Comparison of ENCODE assay signal across 8 cellular contexts in the genomic region with DNA sequence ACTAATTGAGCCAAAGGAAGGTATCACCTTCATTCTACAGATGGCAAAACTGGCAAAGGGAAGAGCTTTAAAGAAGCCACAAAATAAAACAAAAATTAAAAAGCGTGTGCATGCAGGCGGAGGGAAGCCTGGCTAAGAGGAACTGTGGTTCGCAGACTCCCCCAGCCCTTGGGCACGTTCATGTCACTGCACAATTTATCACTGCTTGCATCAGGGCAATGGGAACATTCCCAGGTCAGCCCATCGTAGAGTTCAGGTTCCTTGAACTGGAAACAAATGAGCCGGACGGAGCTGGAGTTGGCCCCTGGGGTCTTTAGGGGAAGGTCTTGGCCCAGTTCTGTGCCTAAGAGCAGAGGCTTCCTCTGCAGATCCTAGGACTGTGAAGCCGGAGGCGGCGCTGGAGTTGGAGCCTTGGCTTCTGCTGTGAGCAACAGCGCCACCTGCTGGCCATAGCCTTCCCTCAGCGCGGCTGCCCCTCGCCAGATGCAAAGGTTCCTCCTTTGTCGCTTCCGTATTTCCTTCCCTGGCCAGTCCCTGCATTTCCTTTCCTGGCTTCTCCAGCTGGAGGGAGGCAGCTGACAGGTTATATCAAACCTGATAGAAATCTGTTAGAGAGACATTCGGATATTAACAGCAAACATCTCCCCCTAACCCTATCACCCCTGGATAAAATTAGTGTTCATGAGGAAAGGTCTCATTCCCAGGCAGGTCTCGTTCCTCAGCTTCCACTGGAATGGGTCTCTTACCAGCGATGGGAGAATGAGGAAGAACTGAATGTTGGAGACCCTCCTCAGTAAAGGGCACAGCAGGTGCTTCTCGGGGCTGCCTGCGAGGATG.
A peak's percentile ranks its signal among the peaks of the same experiment; 100 is the strongest.
DNase-seq lines count a peak whose midpoint lies in the region; ATAC-seq and TF ChIP-seq lines count a peak whose summit lies in the region.
"Not testable (repeated sequence)": the region's sequence is repeated elsewhere in the genome, so short reads cannot be mapped to it uniquely, and the experiment has no call there.

No MANE protein-coding gene starts in this region.

- not testable (repeated sequence) for H3K4me2 ChIP-seq in PC-9

- not testable (repeated sequence) for H3K4me1 Mint-ChIP-seq in endodermal cell
- H3K4me1 Mint-ChIP-seq in mesothelial cell of epicardium = peaks cover 11% of the 10 kb centered on the region

- peak; percentile 76 for DNase-seq in D341Med (ENCODE audit: low spot score)
- DNase-seq in HUDEP-2 (lab: John Stamatoyannopoulos, UW; ENCODE audit: unreplicated experiment in 76 of 76) = peak in 61 of 76 experiments; percentile 1 to 72 (median 47)
- DNase-seq in PC-9 = peak in 1 of 2 experiments; percentile 74
- peak; percentile 78 for DNase-seq in activated CD8-positive, alpha-beta memory T cell treated with anti-CD3 and anti-CD28 coated beads, Interleukin-2, amount 50 U/mL, for 4 hours
- DNase-seq in endodermal cell = peak; percentile 96
- peak; percentile 80 to 93 for DNase-seq in mesothelial cell of epicardium (ENCODE audit: low spot score in 2 of 2, unreplicated experiment in 2 of 2)
- DNase-seq in stimulated activated CD8-positive, alpha-beta memory T cell treated with anti-CD3 and anti-CD28 coated beads, Interleukin-15, amount 100 ng/mL, for 4 hours (ENCODE audit: low read depth in 2 of 2) = peak; percentile 23 to 33

- intact Hi-C loops in PC-9 (cut with micrococcal nuclease; ENCODE audit: unreplicated experiment) = loop anchor here (1.0 to 5.0 kb wide), 3 partner anchors 72 to 1017 kb away; no protein-coding TSS in a partner anchor

- not testable (repeated sequence) for H3K36me3 Mint-ChIP-seq in endodermal cell (ENCODE audit: low read depth); mesothelial cell of epicardium

- not testable (repeated sequence) for H3K27ac ChIP-seq in PC-9; endodermal cell (ENCODE audit: low read depth, low read length)

- not testable (repeated sequence) for H3K27me3 ChIP-seq in PC-9 (ENCODE audit: insufficient read depth, low read depth); endodermal cell (ENCODE audit: control insufficient read depth, insufficient read depth, low read length, poor library complexity, severe bottlenecking)

- not testable (repeated sequence) for H2AFZ ChIP-seq in PC-9

- H3F3A ChIP-seq in PC-9 (ENCODE audit: insufficient read depth, low read depth) = not testable (repeated sequence)

- not testable (repeated sequence) for BruUV-seq in PC-9 (replicated peaks; lab: Mats Ljungman, UMichigan)

- not testable (repeated sequence) for H4K20me1 ChIP-seq in PC-9 (ENCODE audit: insufficient read depth)

- POLR2A ChIA-PET in PC-9 (lab: Charles Lee; ENCODE audit: unreplicated experiment) = not testable (repeated sequence)

- peak; percentile 85 for ATAC-seq in GM21447 (IDR thresholded peaks at IDR 0.05; ENCODE audit: unreplicated experiment)

- not testable (repeated sequence) for H3K27me3 Mint-ChIP-seq in endodermal cell (ENCODE audit: insufficient read depth); mesothelial cell of epicardium (ENCODE audit: low read depth)

- not testable (repeated sequence) for H3K9me2 ChIP-seq in PC-9 (ENCODE audit: insufficient read depth)

- not testable (repeated sequence) for H3K4me1 ChIP-seq in PC-9 (replicated peaks; ENCODE audit: insufficient read depth); endodermal cell (ENCODE audit: control insufficient read depth, insufficient read depth, low read length)

- not testable (repeated sequence) for H3K79me2 ChIP-seq in PC-9 (ENCODE audit: low read depth)

- TF ChIP-seq CTCF in PC-9 (conservative IDR thresholded peaks at IDR 0.05) (peak; percentile 78), endodermal cell (conservative IDR thresholded peaks at IDR 0.05) (peak; percentile 87), mesothelial cell of epicardium (IDR thresholded peaks at IDR 0.05; ENCODE audit: unreplicated experiment) (peak; percentile 96)

- H3K4me3 Mint-ChIP-seq in endodermal cell, mesothelial cell of epicardium: not testable (repeated sequence)

- CTCF ChIA-PET in PC-9 (lab: Charles Lee) = interaction anchor here (0.6 kb wide), 1 partner anchor 164 kb away, joined by 14 read pairs; no protein-coding TSS in a partner anchor

- not testable (repeated sequence) for H3K4me3 ChIP-seq in PC-9; endodermal cell (ENCODE audit: low read length)

- not testable (repeated sequence) for H3K9me3 ChIP-seq in PC-9 (ENCODE audit: insufficient read depth, low read depth); endodermal cell (ENCODE audit: control insufficient read depth, low read length)

- not testable (repeated sequence) for H3K9ac ChIP-seq in endodermal cell (ENCODE audit: extremely low read depth, low read length, poor library complexity, severe bottlenecking)

- H3K9me3 Mint-ChIP-seq in endodermal cell, mesothelial cell of epicardium: not testable (repeated sequence)

- H3K27ac Mint-ChIP-seq in endodermal cell = peak overlapping the region; percentile 35
- H3K27ac Mint-ChIP-seq in mesothelial cell of epicardium = not testable (repeated sequence)

- WGBS in endodermal cell (ENCODE audit: insufficient coverage in 1 of 2, insufficient read length in 1 of 2), 2 experiments = 24 to 45% methylated on average over 9 to 18 of the region's 21 CpGs

- not testable (repeated sequence) for H3K36me3 ChIP-seq in PC-9 (ENCODE audit: low read depth); endodermal cell (ENCODE audit: control insufficient read depth, insufficient read depth, low read length)
